20 cellular contexts compared by ENCODE assay signal in the genomic region with DNA sequence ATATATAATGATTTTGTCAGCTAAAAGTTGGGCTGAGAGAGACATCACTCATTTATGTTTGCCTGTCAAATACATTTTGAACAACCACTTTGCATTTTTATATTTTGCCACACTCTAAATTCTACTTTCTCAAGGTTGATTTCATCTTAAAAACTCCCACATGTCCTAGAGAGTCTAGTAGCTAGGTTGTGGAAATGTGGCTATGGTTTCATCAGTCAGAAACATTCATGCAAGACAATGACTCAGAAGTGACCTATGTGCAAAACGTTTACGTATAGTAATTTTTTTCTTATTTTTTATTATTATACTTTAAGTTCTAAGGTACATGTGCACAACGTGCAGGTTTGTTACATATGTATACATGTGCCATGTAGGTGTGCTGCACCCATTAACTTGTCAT. TPM values are rescaled to one million over a fixed set of nuclear protein-coding genes. Genes with fewer than 3 reads are reported as not detected.
"Had no signal": no experiment of that assay in that cellular context is flagged by ENCODE, and none has a peak within 500 bp of the region (broad histone marks: within the 10 kb centered on the region; RNA-seq: fewer than 3 reads in every experiment).

No MANE protein-coding gene starts in this region.

- H3K36me3 ChIP-seq: esophagus muscularis mucosa, right atrium auricular region, sigmoid colon, stomach had no signal

- FAIRE-seq: colon, keratinocyte had no signal

- H3K4me3 ChIP-seq: esophagus muscularis mucosa, right atrium auricular region, sigmoid colon, skin epidermis, stomach had no signal

- H3K27ac ChIP-seq: epithelial cell of prostate, esophagus muscularis mucosa, right atrium auricular region, sigmoid colon, skin epidermis, stomach had no signal

- H3K27me3 ChIP-seq: esophagus muscularis mucosa, right atrium auricular region, sigmoid colon, stomach had no signal

- DNase-seq: effector memory CD8-positive, alpha-beta T cell; foreskin melanocyte; left colon; mesendoderm; naive thymus-derived CD4-positive, alpha-beta T cell; nephron progenitor cell; posterior cingulate gyrus; sigmoid colon; stimulated activated CD4-positive, alpha-beta T cell treated with anti-CD3 and anti-CD28 coated beads, Interleukin-2, amount 100 ng/mL, for 24 hours; stimulated activated CD4-positive, alpha-beta T cell treated with anti-CD3 and anti-CD28 coated beads, Interleukin-4, amount 100 ng/mL, for 4 hours; stimulated activated naive B cell treated with anti-CD40 and anti-IgM and Interleukin-4, amounts not matched to agents 10 μg/mL and 1 μg/mL and 100 μg/mL, for 72 hours; stomach; substantia nigra; trophoblast cell had no signal

- H3K9me3 ChIP-seq: esophagus muscularis mucosa, stomach had no signal

- H3K4me1 ChIP-seq: esophagus muscularis mucosa, right atrium auricular region, sigmoid colon, stomach had no signal

RNA-seq across cellular contexts. Expression of a gene that starts 27.4 kb away (rescaled TPM):
- total RNA-seq: naive thymus-derived CD4-positive, alpha-beta T cell had no signal
- polyA plus RNA-seq: naive thymus-derived CD4-positive, alpha-beta T cell had no signal
